1 cellular context compared by ENCODE assay signal in genomic region chr14:75293920-75294648, GRCh38.
TF ChIP-seq lines count a peak whose summit lies in the region.

No MANE protein-coding gene starts in this region.

TF ChIP-seq in HepG2, 621 proteins besides CTCF, POLR2A, EP300 and RAD21 (continued from another document and continues in another):
- TF ChIP-seq RNF219 (CRISPR knock-in tag; IDR thresholded peaks at IDR 0.05) (no peak), SOX6 (IDR thresholded peaks at IDR 0.05) (no peak), SOX6 (CRISPR knock-in tag; IDR thresholded peaks at IDR 0.05) (peak; percentile 62), ZNF652 (CRISPR knock-in tag; IDR thresholded peaks at IDR 0.05; ENCODE audit: borderline replicate concordance, low read depth) (no peak), NR1H2 (CRISPR knock-in tag; IDR thresholded peaks at IDR 0.05; ENCODE audit: borderline replicate concordance, low read depth) (no peak), MAZ (IDR thresholded peaks at IDR 0.05; ENCODE audit: borderline replicate concordance, low read depth, low read length) (peak; percentile 99), MAZ (CRISPR knock-in tag; IDR thresholded peaks at IDR 0.05; ENCODE audit: low read depth) (peak; percentile 72; the same call in 1 of the 2 replicates), ZMYM2 (CRISPR knock-in tag; IDR thresholded peaks at IDR 0.05) (0 out of 2 replicates have a peak, but pooled peaks have one; percentile 35), UBTF (CRISPR knock-in tag; IDR thresholded peaks at IDR 0.05) (peak; percentile 30; the same call in 1 of the 2 replicates), YY1 (IDR thresholded peaks at IDR 0.05; ENCODE audit: insufficient read depth, insufficient replicate concordance, low read depth, low read length) (peak; percentile 23), HMGXB4 (CRISPR knock-in tag; IDR thresholded peaks at IDR 0.05; ENCODE audit: borderline replicate concordance in 1 of 2, low read depth in 1 of 2) (peak in 1 of 2 experiments; percentile 50; a peak in 1 of 4 replicates), ZNF362 (CRISPR knock-in tag; IDR thresholded peaks at IDR 0.05; ENCODE audit: borderline replicate concordance) (peak; percentile 88), ZNF687 (CRISPR knock-in tag; IDR thresholded peaks at IDR 0.05) (peak; percentile 94), PTBP1 (IDR thresholded peaks at IDR 0.05; ENCODE audit: low read depth, low read length, poor library complexity, severe bottlenecking) (peak; percentile 37), ZBTB26 (CRISPR knock-in tag; IDR thresholded peaks at IDR 0.05; ENCODE audit: borderline replicate concordance) (peak; percentile 57; the same call in 1 of the 2 replicates), FOXA1 (IDR thresholded peaks at IDR 0.05) (no peak), FOXA1 (CRISPR knock-in tag; IDR thresholded peaks at IDR 0.05) (peak; percentile 82), ZNF232 (CRISPR knock-in tag; IDR thresholded peaks at IDR 0.05; ENCODE audit: borderline replicate concordance) (no peak; the same call in 1 of the 2 replicates), ZNF580 (CRISPR knock-in tag; IDR thresholded peaks at IDR 0.05; ENCODE audit: borderline replicate concordance, low read depth) (peak; percentile 27; the same call in 1 of the 2 replicates), SNAPC2 (CRISPR knock-in tag; IDR thresholded peaks at IDR 0.05) (peak; percentile 38; the same call in 1 of the 2 replicates), SP4 (CRISPR knock-in tag; IDR thresholded peaks at IDR 0.05) (peak; percentile 72), ZNF614 (CRISPR knock-in tag; IDR thresholded peaks at IDR 0.05; ENCODE audit: borderline replicate concordance) (0 out of 2 replicates have a peak, but pooled peaks have one; percentile 29), CEBPB (IDR thresholded peaks at IDR 0.05; ENCODE audit: borderline replicate concordance, low read depth, low read length) (no peak), KDM5B (CRISPR knock-in tag; IDR thresholded peaks at IDR 0.05; ENCODE audit: borderline replicate concordance) (peak; percentile 65; the same call in 1 of the 2 replicates), JUNB (CRISPR knock-in tag; IDR thresholded peaks at IDR 0.05; ENCODE audit: borderline replicate concordance) (no peak), ZNF543 (CRISPR knock-in tag; IDR thresholded peaks at IDR 0.05) (no peak), EHMT2 (IDR thresholded peaks at IDR 0.05; ENCODE audit: borderline replicate concordance, low read depth, low read length) (no peak), MXD3 (CRISPR knock-in tag; IDR thresholded peaks at IDR 0.05) (peak; percentile 37; the same call in 1 of the 2 replicates), ZNF737 (CRISPR knock-in tag; IDR thresholded peaks at IDR 0.05; ENCODE audit: borderline replicate concordance) (no peak), TAF1 (CRISPR knock-in tag; IDR thresholded peaks at IDR 0.05) (peak; percentile 45; the same call in 1 of the 2 replicates), RBM39 (IDR thresholded peaks at IDR 0.05; ENCODE audit: low read depth, low read length, poor library complexity, severe bottlenecking) (peak; percentile 25), NR2F1 (CRISPR knock-in tag; IDR thresholded peaks at IDR 0.05) (peak in 1 of 2 experiments; percentile 35; a peak in 2 of 4 replicates), PBX3 (CRISPR knock-in tag; IDR thresholded peaks at IDR 0.05; ENCODE audit: borderline replicate concordance) (no peak), HOXA5 (CRISPR knock-in tag; IDR thresholded peaks at IDR 0.05) (no peak), ZGPAT (CRISPR knock-in tag; IDR thresholded peaks at IDR 0.05) (peak; percentile 78), ZNF136 (CRISPR knock-in tag; IDR thresholded peaks at IDR 0.05; ENCODE audit: low read depth) (no peak), SIN3A (IDR thresholded peaks at IDR 0.05; ENCODE audit: borderline replicate concordance, low read depth, low read length) (0 out of 2 replicates have a peak, but pooled peaks have one; percentile 72), NFE2L1 (CRISPR knock-in tag; IDR thresholded peaks at IDR 0.05; ENCODE audit: borderline replicate concordance) (no peak), GMEB2 (CRISPR knock-in tag; IDR thresholded peaks at IDR 0.05; ENCODE audit: low read depth) (peak; percentile 92), SMARCE1 (IDR thresholded peaks at IDR 0.05; ENCODE audit: borderline replicate concordance) (no peak), ADNP (CRISPR knock-in tag; IDR thresholded peaks at IDR 0.05) (no peak), ATF7-NPFF (CRISPR knock-in tag; IDR thresholded peaks at IDR 0.05; ENCODE audit: low read depth) (peak; percentile 2; the same call in 1 of the 2 replicates), ZNF121 (CRISPR knock-in tag; IDR thresholded peaks at IDR 0.05) (0 out of 2 replicates have a peak, but pooled peaks have one; percentile 36), PHF20 (CRISPR knock-in tag; IDR thresholded peaks at IDR 0.05) (peak; percentile 43; the same call in 1 of the 2 replicates)
